17 cellular contexts compared by ENCODE assay signal in genomic region chr7:114929570-114929969, GRCh38. TPM values are rescaled to one million over a fixed set of nuclear protein-coding genes. Genes with fewer than 3 reads are reported as not detected.
DNase-seq lines count a peak whose midpoint lies in the region; ATAC-seq, FAIRE-seq and TF ChIP-seq lines count a peak whose summit lies in the region.
"Had no signal": no experiment of that assay in that cellular context is flagged by ENCODE, and none has a peak within 500 bp of the region (broad histone marks: within the 10 kb centered on the region; RNA-seq: fewer than 3 reads in every experiment).

No MANE protein-coding gene starts in this region.

- H3K9ac ChIP-seq in HUES48 (ENCODE audit: low read depth, low read length) (0 out of 2 replicates have a peak overlapping the region, but pooled peaks have one; percentile 2), GM12878 (ENCODE audit: control insufficient read depth, insufficient read depth, low read length) (no peak overlapping the region), neural cell (ENCODE audit: low read length) (no peak overlapping the region)

- ATAC-seq in GM12878 (no peak), HG03439 (IDR thresholded peaks at IDR 0.05; ENCODE audit: unreplicated experiment) (no peak), GM19351 (IDR thresholded peaks at IDR 0.05; ENCODE audit: unreplicated experiment) (no peak)
- ATAC-seq in activated CD8-positive, alpha-beta memory T cell treated with anti-CD3 and anti-CD28 coated beads, Interleukin-2, amount 10 ng/mL, durations not matched to agents 7 days and 5 days = no peak

- peaks cover 44% of the 10 kb centered on the region for H3K79me2 ChIP-seq in DOHH2 (ENCODE audit: control insufficient read depth, low read length)
- H3K79me2 ChIP-seq in GM12878 (ENCODE audit: control insufficient read depth, insufficient read depth, low read length) = peaks cover 98% of the 10 kb centered on the region
- no peaks in the 10 kb centered on the region for H3K79me2 ChIP-seq in neural cell (replicated peaks; ENCODE audit: insufficient read depth, low read length)
- H3K79me2 ChIP-seq in PC-9 (ENCODE audit: low read depth) = peaks cover 73% of the 10 kb centered on the region

- H3K9me3 ChIP-seq in DOHH2 (ENCODE audit: control insufficient read depth, insufficient read depth, low read length) (no peaks in the 10 kb centered on the region), HUES48 (ENCODE audit: control insufficient read depth, insufficient read depth, low read length) (no peaks in the 10 kb centered on the region), GM12878 (replicated peaks; ENCODE audit: control insufficient read depth, insufficient read depth, low read length) (no peaks in the 10 kb centered on the region), neural cell (ENCODE audit: low read length) (no peaks in the 10 kb centered on the region), PC-9 (ENCODE audit: insufficient read depth, low read depth) (no peaks in the 10 kb centered on the region)
- H3K9me3 ChIP-seq: BE2C had no signal

- no peak for TF ChIP-seq POLR2A in GM12878 (IDR thresholded peaks at IDR 0.05; ENCODE audit: low read depth, low read length)

- no peak for FAIRE-seq in GM12878 (lab: Jason Lieb, UNC)
- FAIRE-seq: small intestine had no signal

- TF ChIP-seq EP300 in GM12878 (IDR thresholded peaks at IDR 0.05; ENCODE audit: borderline replicate concordance in 1 of 2, control insufficient read depth in 1 of 2, low read depth in 2 of 2, low read length in 2 of 2) (no peak), neural cell (conservative IDR thresholded peaks at IDR 0.05; ENCODE audit: poor library complexity, severe bottlenecking) (no peak)

- H3K27me3 ChIP-seq in DOHH2 (ENCODE audit: control insufficient read depth, low read length) = no peaks in the 10 kb centered on the region
- no peaks in the 10 kb centered on the region for H3K27me3 ChIP-seq in HUES48 (ENCODE audit: control insufficient read depth, insufficient read depth, low read length)
- no peaks in the 10 kb centered on the region for H3K27me3 ChIP-seq in GM12878 (replicated peaks in 1 of 2; ENCODE audit: control insufficient read depth in 2 of 2, insufficient read depth in 2 of 2, low read length in 1 of 2)
- H3K27me3 ChIP-seq in neural cell (ENCODE audit: insufficient read depth, low read depth, low read length) = no peaks in the 10 kb centered on the region
- H3K27me3 ChIP-seq in PC-9 (ENCODE audit: insufficient read depth, low read depth) = no peaks in the 10 kb centered on the region
- H3K27me3 ChIP-seq: BE2C had no signal

- H2AFZ ChIP-seq in GM12878 (ENCODE audit: control insufficient read depth, low read depth, low read length) (no peak overlapping the region), neural cell (ENCODE audit: low read depth, low read length) (no peak overlapping the region), PC-9 (no peak overlapping the region)

- in situ Hi-C loops in GM12878 (cut with MboI) = no loop called here

- DNase-seq in GM12878 (ENCODE audit: low read depth, low spot score) (no peak), PC-9 (no peak)
- DNase-seq in activated CD8-positive, alpha-beta memory T cell treated with anti-CD3 and anti-CD28 coated beads, Interleukin-2, amount 10 ng/mL, durations not matched to agents 7 days and 5 days = no peak
- DNase-seq: activated CD4-positive, alpha-beta T cell treated with anti-CD3 and anti-CD28 coated beads for 4 hours; BE2C; mammary epithelial cell; NCI-H2081 treated with DMSO at 0.1 percent for 48 hours; NCI-H82; small intestine; T-helper 9 cell had no signal

- BruUV-seq in GM12878 (replicated peaks; lab: Mats Ljungman, UMichigan) (no TSS peak), PC-9 (replicated peaks; lab: Mats Ljungman, UMichigan) (no TSS peak)

- peak; percentile 31 for TF ChIP-seq CTCF in DOHH2 (IDR thresholded peaks at IDR 0.05; ENCODE audit: low read depth, low read length, poor library complexity, severe bottlenecking)
- TF ChIP-seq CTCF in GM12878 (IDR thresholded peaks at IDR 0.05 in 2 of 3, conservative IDR thresholded peaks at IDR 0.05 in 1 of 3; ENCODE audit: control insufficient read depth in 2 of 3, extremely low read depth in 1 of 3, insufficient read depth in 1 of 3, low read depth in 3 of 3, low read length in 3 of 3) = peak in 2 of 3 experiments; percentile 22 to 28; a peak in 1 of 6 replicates
- no peak for TF ChIP-seq CTCF in neural cell (IDR thresholded peaks at IDR 0.05; ENCODE audit: poor library complexity, severe bottlenecking)
- TF ChIP-seq CTCF in PC-9 (conservative IDR thresholded peaks at IDR 0.05) = no peak

- H3K4me1 ChIP-seq in DOHH2 (ENCODE audit: control insufficient read depth, low read length) (peaks cover 73% of the 10 kb centered on the region), HUES48 (ENCODE audit: control insufficient read depth, insufficient read depth, low read length) (peaks cover 35% of the 10 kb centered on the region), GM12878 (ENCODE audit: control insufficient read depth, insufficient read depth, low read length) (peaks cover 16% of the 10 kb centered on the region), PC-9 (replicated peaks; ENCODE audit: insufficient read depth) (peaks cover 13% of the 10 kb centered on the region; the same call in 1 of the 2 replicates)
- H3K4me1 ChIP-seq: BE2C had no signal

- peak overlapping the region; percentile 66 for H3K4me2 ChIP-seq in DOHH2 (ENCODE audit: low read length)
- peak overlapping the region; percentile 92 for H3K4me2 ChIP-seq in GM12878 (ENCODE audit: control insufficient read depth, insufficient read depth)
- no peak overlapping the region for H3K4me2 ChIP-seq in neural cell (ENCODE audit: low read length)
- H3K4me2 ChIP-seq in PC-9 = no peak overlapping the region

- TF ChIP-seq RAD21 in GM12878 (IDR thresholded peaks at IDR 0.05; ENCODE audit: insufficient read depth, low read depth, low read length) (0 out of 2 replicates have a peak, but pooled peaks have one; percentile 7), neural cell (conservative IDR thresholded peaks at IDR 0.05) (no peak)

- no peak overlapping the region for H3K27ac ChIP-seq in DOHH2 (ENCODE audit: low read depth, low read length)
- H3K27ac ChIP-seq in HUES48 (ENCODE audit: low read depth, low read length) = peak overlapping the region; percentile 90
- H3K27ac ChIP-seq in GM12878 (ENCODE audit: control insufficient read depth, insufficient read depth) = peak overlapping the region; percentile 92
- peak overlapping the region; percentile 10 for H3K27ac ChIP-seq in neural cell (ENCODE audit: low read length)
- no peak overlapping the region for H3K27ac ChIP-seq in PC-9

- no peaks in the 10 kb centered on the region for H3F3A ChIP-seq in DOHH2 (ENCODE audit: control insufficient read depth, insufficient read depth)
- H3F3A ChIP-seq in neural cell (ENCODE audit: insufficient read depth, low read length, poor library complexity, severe bottlenecking) = no peaks in the 10 kb centered on the region
- H3F3A ChIP-seq in PC-9 (ENCODE audit: insufficient read depth, low read depth) = no peaks in the 10 kb centered on the region

- H3K9me2 ChIP-seq in DOHH2 (replicated peaks; ENCODE audit: control insufficient read depth, low read length) = no peaks in the 10 kb centered on the region
- no peaks in the 10 kb centered on the region for H3K9me2 ChIP-seq in neural cell (ENCODE audit: insufficient read depth, low read length)
- H3K9me2 ChIP-seq in PC-9 (ENCODE audit: insufficient read depth) = no peaks in the 10 kb centered on the region

- intact Hi-C loops in GM12878 (cut with micrococcal nuclease; ENCODE audit: unreplicated experiment) (no loop called here), PC-9 (cut with micrococcal nuclease; ENCODE audit: unreplicated experiment) (loop anchor here (10.0 kb wide), 1 partner anchor 305 kb away; no protein-coding TSS in a partner anchor)

- H4K20me1 ChIP-seq in DOHH2 (ENCODE audit: control insufficient read depth, insufficient read depth, low read depth, low read length) (no peaks in the 10 kb centered on the region), GM12878 (ENCODE audit: control insufficient read depth, insufficient read depth) (no peaks in the 10 kb centered on the region), neural cell (ENCODE audit: insufficient read depth) (no peaks in the 10 kb centered on the region), PC-9 (ENCODE audit: insufficient read depth) (no peaks in the 10 kb centered on the region)

- SMC1A ChIA-PET in GM12878 (lab: Charles Lee; ENCODE audit: uncharacterized antibody, unreplicated experiment) = interaction anchor here (1.0 to 8.9 kb wide), 7 partner anchors 10 to 63 kb away, joined by 3 to 122 read pairs (median 6); partner anchors contain the start of gene MDFIC

- peaks cover 29% of the 10 kb centered on the region for H3K36me3 Mint-ChIP-seq in activated CD8-positive, alpha-beta memory T cell treated with anti-CD3 and anti-CD28 coated beads, Interleukin-2, amount 10 ng/mL, durations not matched to agents 7 days and 5 days

- RAD21 ChIA-PET in GM12878 (lab: Charles Lee; ENCODE audit: unreplicated experiment) = interaction anchor here (0.8 to 3.4 kb wide), 6 partner anchors 9 to 287 kb away, joined by 3 to 34 read pairs (median 4); no protein-coding TSS in a partner anchor

- POLR2A ChIA-PET in GM12878 (lab: Charles Lee) = interaction anchor here (1.0 kb wide), 1 partner anchor 11 kb away, joined by 7 read pairs; no protein-coding TSS in a partner anchor
- POLR2A ChIA-PET in PC-9 (lab: Charles Lee; ENCODE audit: unreplicated experiment) = no interaction called here

- H3K9me3 Mint-ChIP-seq in activated CD8-positive, alpha-beta memory T cell treated with anti-CD3 and anti-CD28 coated beads, Interleukin-2, amount 10 ng/mL, durations not matched to agents 7 days and 5 days (ENCODE audit: low read depth) = no peaks in the 10 kb centered on the region
- H3K9me3 Mint-ChIP-seq: activated naive CD4-positive, alpha-beta T cell treated with anti-CD3 and anti-CD28 coated beads, Interleukin-2, amount 50 U/mL, for 24 hours; central memory CD8-positive, alpha-beta T cell had no signal

- no peak overlapping the region for H3K27ac Mint-ChIP-seq in activated CD8-positive, alpha-beta memory T cell treated with anti-CD3 and anti-CD28 coated beads, Interleukin-2, amount 10 ng/mL, durations not matched to agents 7 days and 5 days
- H3K27ac Mint-ChIP-seq: activated naive CD4-positive, alpha-beta T cell treated with anti-CD3 and anti-CD28 coated beads, Interleukin-2, amount 50 U/mL, for 24 hours had no signal

- 0 out of 2 replicates have a peak, but pooled peaks cover 2% of the 10 kb centered on the region for H3K36me3 ChIP-seq in DOHH2 (ENCODE audit: control insufficient read depth, low read length)
- H3K36me3 ChIP-seq in HUES48 (ENCODE audit: control insufficient read depth, insufficient read depth, low read length) = no peaks in the 10 kb centered on the region
- no peaks in the 10 kb centered on the region for H3K36me3 ChIP-seq in GM12878 (ENCODE audit: control insufficient read depth in 2 of 2, insufficient read depth in 2 of 2, low read length in 1 of 2)
- H3K36me3 ChIP-seq in neural cell (ENCODE audit: insufficient read depth, low read length) = no peaks in the 10 kb centered on the region
- peaks cover 30% of the 10 kb centered on the region; the same call in 1 of the 2 replicates for H3K36me3 ChIP-seq in PC-9 (ENCODE audit: low read depth)
- H3K36me3 ChIP-seq: BE2C had no signal

- H3K27me3 Mint-ChIP-seq in activated CD8-positive, alpha-beta memory T cell treated with anti-CD3 and anti-CD28 coated beads, Interleukin-2, amount 10 ng/mL, durations not matched to agents 7 days and 5 days = no peaks in the 10 kb centered on the region
- H3K27me3 Mint-ChIP-seq: activated naive CD4-positive, alpha-beta T cell treated with anti-CD3 and anti-CD28 coated beads, Interleukin-2, amount 50 U/mL, for 24 hours; central memory CD8-positive, alpha-beta T cell had no signal

- no peak overlapping the region for H3K4me3 Mint-ChIP-seq in activated CD8-positive, alpha-beta memory T cell treated with anti-CD3 and anti-CD28 coated beads, Interleukin-2, amount 10 ng/mL, durations not matched to agents 7 days and 5 days
- H3K4me3 Mint-ChIP-seq: activated naive CD4-positive, alpha-beta T cell treated with anti-CD3 and anti-CD28 coated beads, Interleukin-2, amount 50 U/mL, for 24 hours; central memory CD8-positive, alpha-beta T cell had no signal

- peak overlapping the region; percentile 58; the same call in 1 of the 2 replicates for H3K4me3 ChIP-seq in DOHH2 (ENCODE audit: low read length)
- 0 out of 2 replicates have a peak overlapping the region, but pooled peaks have one; percentile 10 for H3K4me3 ChIP-seq in HUES48 (ENCODE audit: low read depth, low read length)
- peak overlapping the region; percentile 29 for H3K4me3 ChIP-seq in GM12878
- H3K4me3 ChIP-seq in neural cell (ENCODE audit: low read length) = no peak overlapping the region
- no peak overlapping the region for H3K4me3 ChIP-seq in PC-9

- H3K4me1 Mint-ChIP-seq in activated CD8-positive, alpha-beta memory T cell treated with anti-CD3 and anti-CD28 coated beads, Interleukin-2, amount 10 ng/mL, durations not matched to agents 7 days and 5 days = peaks cover 50% of the 10 kb centered on the region

- CTCF ChIA-PET in GM12878 (lab: Yijun Ruan, JAX) = interaction anchor here (1.1 to 7.8 kb wide), 3 partner anchors 10 to 13 kb away, joined by 4 to 48 read pairs (median 11); no protein-coding TSS in a partner anchor
- CTCF ChIA-PET in activated CD8-positive, alpha-beta memory T cell treated with anti-CD3 and anti-CD28 coated beads, Interleukin-2, amount 10 ng/mL, durations not matched to agents 7 days and 5 days (lab: Charles Lee) = no interaction called here
- CTCF ChIA-PET in PC-9 (lab: Charles Lee) = no interaction called here

- 0% methylated on average over 1 of the region's 1 CpG for WGBS in GM12878 (ENCODE audit: insufficient coverage, insufficient replicate concordance, low lambda C conversion rate, missing lambda C conversion rate)

RNA-seq across cellular contexts. Expression of gene MDFIC, which starts 7.7 kb away (rescaled TPM):
- 50.7 and 52.3 TPM in 2 replicates for total RNA-seq in GM12878 (2013; cell fraction: nucleolus; rRNA removed)
- total RNA-seq in GM12878 (2014; rRNA removed) (49.3 and 57.8 TPM in 2 replicates), GM12878 (2014; rRNA removed; fragmentation: Illumina TruSeq; extraction: Trizol) (54.7 and 58.4 TPM in 2 replicates), GM12878 (2021) (39.0 and 50.5 TPM in 2 replicates), PC-9 (2021) (38.9 and 39.8 TPM in 2 replicates)
- polyA plus RNA-seq in GM12878 (2011; ENCODE audit: low read depth) = 17.2 TPM
- polyA plus RNA-seq in GM12878 (2011; rRNA removed) (50.9 and 68.6 TPM in 2 replicates), GM12878 (2014; fragmentation: Illumina TruSeq; extraction: Trizol) (42.6 and 53.0 TPM in 2 replicates), GM12878 (2014; fragmentation: Nextera tagmentation; extraction: Ambion mirVana) (10 to 100 TPM; 11.5 to 16.1 TPM), GM12878 (2014; rRNA removed) (37.5 and 38.7 TPM in 2 replicates), GM12878 (2016; fragmentation: Nextera tagmentation; extraction: Ambion mirVana) (10 to 100 TPM in 1 of 2 experiments, 1 to 10 TPM in 1; 7.3 to 35.3 TPM), neural cell (0.85 and 5.0 TPM in 2 replicates)
- 25.8 and 32.4 TPM in 2 replicates for polyA plus RNA-seq in GM12878 (2011; cell fraction: cytosol; rRNA removed)
- polyA plus RNA-seq in GM12878 (2011; cell fraction: nucleus; rRNA removed) = 19.3 TPM in 2 replicates
- polyA plus RNA-seq in GM12878 (2012) = 36.3 and 36.8 TPM in 2 replicates
- polyA minus RNA-seq in GM12878 (2011; rRNA and poly(A)+ RNA removed) = 45.8 and 82.7 TPM in 2 replicates
- polyA minus RNA-seq in GM12878 (2011; cell fraction: cytosol; rRNA and poly(A)+ RNA removed) = 27.0 and 34.0 TPM in 2 replicates
- polyA minus RNA-seq in GM12878 (2011; cell fraction: nucleus; rRNA and poly(A)+ RNA removed) = 20.1 and 42.3 TPM in 2 replicates
- polyA minus RNA-seq in neural cell = 0.69 and 0.97 TPM in 2 replicates
- 10 to 100 TPM; 58.0 to 84.1 TPM for total RNA-seq in activated CD8-positive, alpha-beta memory T cell treated with anti-CD3 and anti-CD28 coated beads, Interleukin-2, amount 10 ng/mL, durations not matched to agents 7 days and 5 days

Comparison
In these comparisons a context has a peak if more than half of its experiments do, and no peak if none do; other contexts are left out.
1. H3K27ac ChIP-seq: peak in HUES48 (single experiment), GM12878 (single experiment) and neural cell (single experiment); none in DOHH2 (single experiment) and PC-9 (single experiment).
2. H3K4me2 ChIP-seq: peak in DOHH2 (single experiment) and GM12878 (single experiment); none in neural cell (single experiment) and PC-9 (single experiment).
3. H3K4me3 ChIP-seq: peak in DOHH2 (single experiment), HUES48 (single experiment) and GM12878 (single experiment); none in neural cell (single experiment) and PC-9 (single experiment).
4. CTCF ChIP-seq: peak in DOHH2 (single experiment) and GM12878 (2 of 3); none in neural cell (single experiment) and PC-9 (single experiment).